Comparison of ENCODE assay signal across 1 cellular context in genomic region chr1:160407819-160408801, GRCh38.
TF ChIP-seq lines count a peak whose summit lies in the region.

No MANE protein-coding gene starts in this region.

TF ChIP-seq in GM23338, 12 proteins besides CTCF, POLR2A, EP300 and RAD21 (continued from another document):
- TF ChIP-seq POLR2AphosphoS5 (IDR thresholded peaks at IDR 0.05; ENCODE audit: low read depth) (no peak), ZNF114 (CRISPR knock-in tag; IDR thresholded peaks at IDR 0.05) (no peak), JUNB (IDR thresholded peaks at IDR 0.05; ENCODE audit: unreplicated experiment) (no peak), ZNF462 (CRISPR knock-in tag; IDR thresholded peaks at IDR 0.05) (no peak), ETS1 (IDR thresholded peaks at IDR 0.05) (no peak), CREB1 (CRISPR knock-in tag; IDR thresholded peaks at IDR 0.05; ENCODE audit: low read depth) (no peak), EZH2 (IDR thresholded peaks at IDR 0.05; ENCODE audit: low read depth, unreplicated experiment) (no peak)
